ENCODE assay signal across 8 cellular contexts in the genomic region with DNA sequence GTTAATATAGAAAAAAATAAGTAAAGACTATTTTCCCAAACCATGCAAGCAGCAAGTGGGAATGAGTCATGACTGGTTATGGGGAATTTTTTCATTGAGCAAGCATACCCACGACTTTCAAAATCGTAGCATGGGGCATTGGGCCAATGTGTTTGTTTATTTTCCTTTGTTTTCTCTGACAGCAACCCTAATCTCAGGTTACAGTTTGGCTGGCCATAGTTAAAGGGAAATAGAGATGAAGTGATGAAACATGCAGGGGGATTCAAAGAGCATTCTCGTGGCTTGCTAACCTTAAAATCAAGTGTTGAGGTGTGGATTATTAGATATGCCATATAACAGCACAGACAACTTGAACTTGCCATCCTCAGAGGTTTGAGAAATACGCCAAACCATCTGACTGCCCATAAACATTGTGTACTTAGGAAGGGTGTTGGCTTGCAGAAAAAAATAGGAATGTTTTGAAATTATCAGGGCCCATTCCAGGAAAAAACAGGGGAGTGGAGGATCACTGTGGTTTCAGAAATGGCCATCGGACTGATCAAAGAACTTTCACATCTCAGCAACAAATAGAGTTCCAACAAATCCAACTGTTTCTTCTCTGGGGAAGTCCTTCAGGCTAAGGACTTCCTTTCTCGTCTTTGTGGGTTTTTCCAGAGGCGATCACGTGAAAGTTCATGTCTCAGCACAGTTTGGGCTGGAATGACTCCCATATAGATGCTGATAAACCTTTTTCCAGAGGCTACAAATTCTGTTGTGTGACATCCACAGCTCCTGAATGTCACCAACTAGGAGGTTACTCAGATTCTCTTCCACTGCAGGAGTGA.
DNase-seq lines count a peak whose midpoint lies in the region; ATAC-seq and TF ChIP-seq lines count a peak whose summit lies in the region.

No MANE protein-coding gene starts in this region.

- in situ Hi-C loops in gastrocnemius medialis (cut with MboI; ENCODE audit: low sequenced_read_pairs in 4 of 4) (loop anchor here in 3 of 4 donors (5.0 to 25.0 kb wide), 3 partner anchors 127 to 137 kb away; no protein-coding TSS in a partner anchor), G401 (cut with HindIII; ENCODE audit: low sequenced_read_pairs) (no loop called here)

- TF ChIP-seq POLR2A in gastrocnemius medialis (IDR thresholded peaks at IDR 0.05) = peak in 1 of 2 donors; percentile 12

- no peaks in the 10 kb centered on the region for H3K9me3 Mint-ChIP-seq in CD4-positive, alpha-beta memory T cell

- DNase-seq in GM04503 (ENCODE audit: low read depth) (peak; percentile 98), NCI-H69 (lab: John Stamatoyannopoulos, UW) (peak; percentile 74), fibroblast of mammary gland (ENCODE audit: low read depth) (peak; percentile 99), gastrocnemius medialis (peak; percentile 70 to 81), G401 (ENCODE audit: low spot score) (no peak), GF-D8 (lab: John Stamatoyannopoulos, UW) (no peak)
- no peak for DNase-seq in CD4-positive, alpha-beta memory T cell
- DNase-seq in effector CD8-positive, alpha-beta T cell (lab: John Stamatoyannopoulos, UW) = no peak

- H3K4me3 ChIP-seq in fibroblast of mammary gland (ENCODE audit: control insufficient read depth, low read depth, low read length) = no peak overlapping the region
- no peak overlapping the region for H3K4me3 ChIP-seq in gastrocnemius medialis
- no peak overlapping the region for H3K4me3 ChIP-seq in CD4-positive, alpha-beta memory T cell (ENCODE audit: low read length in 2 of 2)

- CTCF ChIA-PET in CD4-positive, alpha-beta memory T cell (lab: Charles Lee; ENCODE audit: partially characterized antibody) = interaction anchor here (1.1 kb wide), 1 partner anchor 11 kb away, joined by 3 read pairs; no protein-coding TSS in a partner anchor

- TF ChIP-seq CTCF in fibroblast of mammary gland (conservative IDR thresholded peaks at IDR 0.05; ENCODE audit: control insufficient read depth, insufficient read depth, low read depth, low read length) = no peak
- no peak for TF ChIP-seq CTCF in gastrocnemius medialis (IDR thresholded peaks at IDR 0.05 in 4 of 5, conservative IDR thresholded peaks at IDR 0.05 in 1 of 5)

- no peak overlapping the region for H3K4me3 Mint-ChIP-seq in CD4-positive, alpha-beta memory T cell

- H3K27me3 Mint-ChIP-seq in CD4-positive, alpha-beta memory T cell = peaks cover 2 to 4% of the 10 kb centered on the region in 2 donors

- no peaks in the 10 kb centered on the region for H3K36me3 ChIP-seq in gastrocnemius medialis
- H3K36me3 ChIP-seq in CD4-positive, alpha-beta memory T cell (ENCODE audit: insufficient read depth, low read length) = no peaks in the 10 kb centered on the region

- intact Hi-C loops in gastrocnemius medialis (cut with DNase I; ENCODE audit: low total_unique reads) = loop anchor here (2.0 to 5.0 kb wide), 2 partner anchors 242 to 364 kb away; no protein-coding TSS in a partner anchor
- intact Hi-C loops in CD4-positive, alpha-beta memory T cell (cut with micrococcal nuclease) = no loop called here

- no peaks in the 10 kb centered on the region for H3K36me3 Mint-ChIP-seq in CD4-positive, alpha-beta memory T cell

- peak; percentile 71 to 73 for ATAC-seq in gastrocnemius medialis

- POLR2A ChIA-PET in CD4-positive, alpha-beta memory T cell (lab: Charles Lee; ENCODE audit: partially characterized antibody) = no interaction called here

- peak overlapping the region; percentile 82 to 87 (median 84) for H3K27ac ChIP-seq in gastrocnemius medialis
- no peak overlapping the region for H3K27ac ChIP-seq in CD4-positive, alpha-beta memory T cell (ENCODE audit: low read depth, low read length)

- no peaks in the 10 kb centered on the region for H3K9me3 ChIP-seq in gastrocnemius medialis
- no peaks in the 10 kb centered on the region for H3K9me3 ChIP-seq in CD4-positive, alpha-beta memory T cell (ENCODE audit: control insufficient read depth in 1 of 2, low read length in 2 of 2)

- no peaks in the 10 kb centered on the region for H3K4me1 Mint-ChIP-seq in CD4-positive, alpha-beta memory T cell

- peaks cover 42 to 43% of the 10 kb centered on the region in 2 donors for H3K4me1 ChIP-seq in gastrocnemius medialis
- no peaks in the 10 kb centered on the region for H3K4me1 ChIP-seq in CD4-positive, alpha-beta memory T cell (ENCODE audit: insufficient read depth, low read length)

- no peaks in the 10 kb centered on the region for H3K27me3 ChIP-seq in gastrocnemius medialis
- no peaks in the 10 kb centered on the region for H3K27me3 ChIP-seq in CD4-positive, alpha-beta memory T cell (ENCODE audit: insufficient read depth, low read length)

- H3K27ac Mint-ChIP-seq in CD4-positive, alpha-beta memory T cell = no peak overlapping the region

Comparison
In these comparisons a context has a peak if more than half of its experiments do, and no peak if none do; other contexts are left out.
1. DNase-seq: peak in GM04503 (single experiment), NCI-H69 (single experiment), fibroblast of mammary gland (single experiment) and gastrocnemius medialis (2 of 2); none in G401 (single experiment), CD4-positive, alpha-beta memory T cell (0 of 5), GF-D8 (single experiment) and effector CD8-positive, alpha-beta T cell (single experiment).